ENCODE assay signal across 12 cellular contexts in the genomic region with DNA sequence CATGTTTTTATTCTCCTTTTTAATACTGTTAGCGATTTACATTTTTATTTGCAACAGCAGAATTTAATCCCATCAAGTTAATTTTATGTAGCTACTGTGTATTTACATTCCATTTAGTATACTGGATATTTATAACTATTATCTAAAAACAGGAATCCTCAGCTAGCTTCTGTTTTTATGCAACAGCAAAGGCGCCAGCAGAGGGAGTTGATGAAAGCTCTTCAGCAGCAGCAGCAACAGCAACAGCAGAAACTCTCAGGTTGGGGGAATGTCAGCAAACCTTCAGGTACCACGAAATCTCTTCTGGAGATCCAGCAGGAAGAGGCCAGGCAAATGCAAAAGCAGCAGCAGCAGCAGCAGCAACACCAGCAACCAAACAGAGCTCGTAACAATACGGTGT. TPM values are rescaled to one million over a fixed set of nuclear protein-coding genes. Genes with fewer than 3 reads are reported as not detected.
DNase-seq lines count a peak whose midpoint lies in the region; ATAC-seq and TF ChIP-seq lines count a peak whose summit lies in the region.
"Had no signal": no experiment of that assay in that cellular context is flagged by ENCODE, and none has a peak within 500 bp of the region (broad histone marks: within the 10 kb centered on the region; RNA-seq: fewer than 3 reads in every experiment).

No MANE protein-coding gene starts in this region.

- CTCF ChIA-PET in A673 (lab: Charles Lee): no interaction called here

- peaks cover under 1% of the 10 kb centered on the region for H3K4me1 ChIP-seq in A673 (ENCODE audit: insufficient read depth, low read length, poor library complexity, severe bottlenecking)
- H3K4me1 ChIP-seq: SJCRH30 had no signal

- H3K9me3 ChIP-seq in A673 (ENCODE audit: low read depth, low read length, poor library complexity, severe bottlenecking): no peaks in the 10 kb centered on the region
- H3K9me3 ChIP-seq: SJCRH30 had no signal

- WGBS in lower leg skin, 2 donors: 92 to 93% methylated on average over 5 of the region's 5 CpGs

- TF ChIP-seq CTCF in A673 (conservative IDR thresholded peaks at IDR 0.05; ENCODE audit: low read depth, low read length) (peak; percentile 23; the same call in 1 of the 2 replicates), GM06990 (IDR thresholded peaks at IDR 0.05; ENCODE audit: insufficient read depth, low read length, poor library complexity, severe bottlenecking) (peak; percentile 9), astrocyte of the spinal cord (IDR thresholded peaks at IDR 0.05; ENCODE audit: low read depth, low read length) (peak; percentile 15), GM20000 (IDR thresholded peaks at IDR 0.05; ENCODE audit: extremely low read depth, missing control alignments) (no peak), lower leg skin (IDR thresholded peaks at IDR 0.05) (no peak)

- DNase-seq in A673 (ENCODE audit: low spot score) (no peak), GM06990 (ENCODE audit: extremely low read depth, insufficient read length) (no peak), astrocyte of the spinal cord (ENCODE audit: low read depth, low spot score) (no peak), midbrain (lab: John Stamatoyannopoulos, UW) (peak; percentile 29), GM20000 (ENCODE audit: low spot score) (no peak), lower leg skin (ENCODE audit: low spot score in 2 of 2) (no peak)
- DNase-seq in activated CD4-positive, alpha-beta T cell treated with anti-CD3 and anti-CD28 coated beads, Interleukin-2, amount 50 U/mL, for 1 hour: no peak
- DNase-seq: activated CD8-positive, alpha-beta T cell treated with anti-CD3 and anti-CD28 coated beads for 36 hours; CD4-positive, alpha-beta T cell; MM.1S; SJCRH30 had no signal

- H3K36me3 ChIP-seq in A673 (ENCODE audit: insufficient read depth, low read length, poor library complexity, severe bottlenecking): peaks cover 83% of the 10 kb centered on the region
- peaks cover 13% of the 10 kb centered on the region for H3K36me3 ChIP-seq in GM06990 (ENCODE audit: control insufficient read depth, insufficient read depth, low read length)

- POLR2A ChIA-PET in A673 (lab: Charles Lee; ENCODE audit: low non-redundant PET): no interaction called here

- intact Hi-C loops in A673 (cut with micrococcal nuclease; ENCODE audit: unreplicated experiment): no loop called here
- intact Hi-C loops in lower leg skin (cut with DNase I; ENCODE audit: low total_unique reads): no loop called here

- H3K27ac ChIP-seq in A673 (ENCODE audit: low read depth, low read length, poor library complexity, severe bottlenecking): no peak overlapping the region
- H3K27ac ChIP-seq: SJCRH30 had no signal

- in situ Hi-C loops in astrocyte of the spinal cord (cut with HindIII; ENCODE audit: low sequenced_read_pairs): no loop called here

- no peak for TF ChIP-seq POLR2A in lower leg skin (IDR thresholded peaks at IDR 0.05)

- no peak overlapping the region for H3K4me3 ChIP-seq in A673 (ENCODE audit: low read depth, low read length, poor library complexity, severe bottlenecking)
- H3K4me3 ChIP-seq in GM06990 (replicated peaks; ENCODE audit: low read depth, low read length): no peak overlapping the region
- no peak overlapping the region for H3K4me3 ChIP-seq in astrocyte of the spinal cord (ENCODE audit: low read depth, low read length)
- no peak overlapping the region for H3K4me3 ChIP-seq in lower leg skin (ENCODE audit: low read depth, poor library complexity, severe bottlenecking)
- H3K4me3 ChIP-seq: SJCRH30 had no signal

- no TSS peak for BruUV-seq in A673 (replicated peaks; lab: Mats Ljungman, UMichigan)

- H3K27me3 ChIP-seq in A673 (replicated peaks; ENCODE audit: insufficient read depth, low read depth, low read length, poor library complexity) (no peaks in the 10 kb centered on the region), GM06990 (replicated peaks; ENCODE audit: control insufficient read depth, insufficient read depth, low read length) (no peaks in the 10 kb centered on the region)
- H3K27me3 ChIP-seq: SJCRH30 had no signal

- no peak for ATAC-seq in HG03521 (IDR thresholded peaks at IDR 0.05; ENCODE audit: unreplicated experiment)
- ATAC-seq: activated CD8-positive, alpha-beta T cell treated with anti-CD3 and anti-CD28 coated beads for 36 hours had no signal

RNA-seq across cellular contexts. Expression of gene SNORC, which starts 26.2 kb away (rescaled TPM):
- total RNA-seq in A673 (2021) (4.6 and 4.7 TPM in 2 replicates), lower leg skin (10 to 100 TPM in 3 of 4 donors, 1 to 10 TPM in 1; 2.5 to 27.2 (median 14.1) TPM)

Comparison
In these comparisons a context has a peak if more than half of its experiments do, and no peak if none do; other contexts are left out.
1. CTCF ChIP-seq: peak in A673 (single experiment), GM06990 (single experiment) and astrocyte of the spinal cord (single experiment); none in GM20000 (single experiment) and lower leg skin (0 of 3).